In genomic region chr19:1094978-1095701, GRCh38 we compare ENCODE assay signal across 1 cellular context.
A peak's percentile ranks its signal among the peaks of the same experiment; 100 is the strongest.
TF ChIP-seq lines count a peak whose summit lies in the region.

POLR2E (minus strand) TSS chr19:1095375; CDS start chr19:1095315, 60 bp downstream.

TF ChIP-seq in HEK293, 187 proteins besides CTCF, POLR2A, EP300 and RAD21 (continued from another document):
- no peak for TF ChIP-seq ATF2 (tag by site-specific recombination; IDR thresholded peaks at IDR 0.05; ENCODE audit: low read depth)
- TF ChIP-seq ZNF501 (tag by site-specific recombination; IDR thresholded peaks at IDR 0.05) = peak; percentile 47; the same call in 1 of the 2 replicates
- no peak for TF ChIP-seq ZNF37A (tag by site-specific recombination; IDR thresholded peaks at IDR 0.05)
- TF ChIP-seq ZNF76 (tag by site-specific recombination; IDR thresholded peaks at IDR 0.05; ENCODE audit: borderline replicate concordance, low read depth) = peak; percentile 91
- TF ChIP-seq ZNF791 (tag by site-specific recombination; IDR thresholded peaks at IDR 0.05) = no peak
- TF ChIP-seq ZBTB44 (tag by site-specific recombination; IDR thresholded peaks at IDR 0.05) = no peak
- TF ChIP-seq ZXDB (tag by site-specific recombination; IDR thresholded peaks at IDR 0.05) = peak; percentile 89
- no peak for TF ChIP-seq ZNF157 (tag by site-specific recombination; IDR thresholded peaks at IDR 0.05)
- TF ChIP-seq ZBTB26 (tag by site-specific recombination; optimal IDR thresholded peaks at IDR 0.05) = peak; percentile 91
- TF ChIP-seq ZNF658 (tag by site-specific recombination; IDR thresholded peaks at IDR 0.05) = no peak
- TF ChIP-seq ZNF777 (tag by site-specific recombination; IDR thresholded peaks at IDR 0.05; ENCODE audit: borderline replicate concordance) = no peak
- no peak for TF ChIP-seq PATZ1 (tag by site-specific recombination; IDR thresholded peaks at IDR 0.05)
- TF ChIP-seq EGR2 (tag by site-specific recombination; IDR thresholded peaks at IDR 0.05; ENCODE audit: low read depth) = peak; percentile 87
- TF ChIP-seq AEBP2 (tag by site-specific recombination; IDR thresholded peaks at IDR 0.05; ENCODE audit: borderline replicate concordance) = no peak
- no peak for TF ChIP-seq ZNF350 (tag by site-specific recombination; IDR thresholded peaks at IDR 0.05)
